ENCODE assay signal across 22 cellular contexts in genomic region chr13:94232161-94232560, GRCh38.
"Had no signal": no experiment of that assay in that cellular context is flagged by ENCODE, and none has a peak within 500 bp of the region (broad histone marks: within the 10 kb centered on the region; RNA-seq: fewer than 3 reads in every experiment).

No MANE protein-coding gene starts in this region.

- H3K9me3 Mint-ChIP-seq: activated CD4-positive, alpha-beta memory T cell treated with anti-CD3 and anti-CD28 coated beads, Interleukin-2, amount 10 ng/mL, durations not matched to agents 7 days and 5 days; activated naive CD8-positive, alpha-beta T cell treated with anti-CD3 and anti-CD28 coated beads, Interleukin-2, amount 10 ng/mL, durations not matched to agents 7 days and 5 days had no signal

- H3K27me3 ChIP-seq: body of pancreas had no signal

- DNase-seq: activated CD4-positive, alpha-beta memory T cell treated with anti-CD3 and anti-CD28 coated beads, Interleukin-2, amount 10 ng/mL, durations not matched to agents 7 days and 5 days; activated CD4-positive, alpha-beta T cell treated with anti-CD3 and anti-CD28 coated beads for 36 hours; activated CD4-positive, alpha-beta T cell treated with anti-CD3 and anti-CD28 coated beads, Interleukin-2, amount 50 U/mL, for 1 hour; activated gamma-delta T cell treated with Interleukin-2 at 50 U/mL for 16 hours; activated naive CD4-positive, alpha-beta T cell treated with anti-CD3 and anti-CD28 coated beads, Interleukin-2, amount 10 ng/mL, durations not matched to agents 7 days and 5 days; activated naive CD8-positive, alpha-beta T cell treated with anti-CD3 and anti-CD28 coated beads, Interleukin-2, amount 10 ng/mL, durations not matched to agents 7 days and 5 days; activated T-cell treated with anti-CD3 and anti-CD28 coated beads for 4 hours; activated T-cell treated with anti-CD3 and anti-CD28 coated beads, Interleukin-2, amount 50 U/mL, for 48 hours; aorta; body of pancreas; central memory CD4-positive, alpha-beta T cell; MM.1S; NCI-H1105 treated with DMSO at 0.1 percent for 48 hours; NCI-H1436 treated with DMSO at 0.1 percent for 48 hours; NCI-H187; NCI-H2081; NCI-H510A treated with DMSO at 0.1 percent for 48 hours; PC-9; SK-N-SH; T-helper 1 cell; WERI-Rb-1 had no signal

- H3K27ac ChIP-seq: body of pancreas, PC-9, WERI-Rb-1 had no signal

- H3K36me3 Mint-ChIP-seq: activated naive CD4-positive, alpha-beta T cell treated with anti-CD3 and anti-CD28 coated beads, Interleukin-2, amount 10 ng/mL, durations not matched to agents 7 days and 5 days; activated naive CD8-positive, alpha-beta T cell treated with anti-CD3 and anti-CD28 coated beads, Interleukin-2, amount 10 ng/mL, durations not matched to agents 7 days and 5 days had no signal

- H3K4me3 ChIP-seq: body of pancreas, PC-9 had no signal

- ATAC-seq: activated CD4-positive, alpha-beta T cell treated with anti-CD3 and anti-CD28 coated beads for 36 hours; activated T-helper 17 cell treated with anti-CD3 and anti-CD28 coated beads, Interleukin-2, amount 50 U/mL, for 72 hours; body of pancreas had no signal

- H3K27ac Mint-ChIP-seq: activated CD4-positive, alpha-beta memory T cell treated with anti-CD3 and anti-CD28 coated beads, Interleukin-2, amount 10 ng/mL, durations not matched to agents 7 days and 5 days; activated CD4-positive, alpha-beta T cell treated with anti-CD3 and anti-CD28 coated beads for 36 hours; activated naive CD4-positive, alpha-beta T cell treated with anti-CD3 and anti-CD28 coated beads, Interleukin-2, amount 10 ng/mL, durations not matched to agents 7 days and 5 days; activated naive CD8-positive, alpha-beta T cell treated with anti-CD3 and anti-CD28 coated beads, Interleukin-2, amount 10 ng/mL, durations not matched to agents 7 days and 5 days; activated T-helper 17 cell treated with anti-CD3 and anti-CD28 coated beads, Interleukin-2, amount 50 U/mL, for 72 hours had no signal

- H3K9me3 ChIP-seq: body of pancreas, SK-N-SH had no signal
